ENCODE assay signal across 1 cellular context in genomic region chr5:119070828-119071572, GRCh38.
TF ChIP-seq lines count a peak whose summit lies in the region.

Gene DMXL1 (plus strand): TSS chr5:119071087. CDS start chr5:119071570, 483 bp downstream.

TF ChIP-seq in HepG2, 621 proteins besides CTCF, POLR2A, EP300 and RAD21 (continued from another document and continues in another):
- TF ChIP-seq IKZF5 (CRISPR knock-in tag; IDR thresholded peaks at IDR 0.05) = peak; percentile 43
- no peak for TF ChIP-seq ELF4 (CRISPR knock-in tag; IDR thresholded peaks at IDR 0.05; ENCODE audit: borderline replicate concordance)
- no peak for TF ChIP-seq ZNF597 (CRISPR knock-in tag; IDR thresholded peaks at IDR 0.05)
- no peak for TF ChIP-seq HOXA9 (CRISPR knock-in tag; IDR thresholded peaks at IDR 0.05; ENCODE audit: borderline replicate concordance)
- peak; percentile 74; the same call in 1 of the 2 replicates for TF ChIP-seq SMAD1 (CRISPR knock-in tag; IDR thresholded peaks at IDR 0.05; ENCODE audit: borderline replicate concordance, low read depth)
- no peak for TF ChIP-seq SETDB1 (CRISPR knock-in tag; IDR thresholded peaks at IDR 0.05; ENCODE audit: borderline replicate concordance)
- TF ChIP-seq SRF (IDR thresholded peaks at IDR 0.05; ENCODE audit: low read depth, low read length) = no peak
- TF ChIP-seq ZSCAN25 (CRISPR knock-in tag; IDR thresholded peaks at IDR 0.05) = peak; percentile 27; the same call in 1 of the 2 replicates
- TF ChIP-seq JARID2 (CRISPR knock-in tag; IDR thresholded peaks at IDR 0.05; ENCODE audit: insufficient replicate concordance) = no peak
- peak; percentile 81 for TF ChIP-seq ZNF18 (CRISPR knock-in tag; IDR thresholded peaks at IDR 0.05; ENCODE audit: insufficient replicate concordance)
- TF ChIP-seq PREB (CRISPR knock-in tag; IDR thresholded peaks at IDR 0.05) = no peak
- no peak for TF ChIP-seq ZNF142 (CRISPR knock-in tag; IDR thresholded peaks at IDR 0.05)
- peak; percentile 88; the same call in 1 of the 2 replicates for TF ChIP-seq ZMYM4 (CRISPR knock-in tag; IDR thresholded peaks at IDR 0.05)
- no peak for TF ChIP-seq FOXP1 (IDR thresholded peaks at IDR 0.05)
- no peak for TF ChIP-seq FOXP1 (CRISPR knock-in tag; IDR thresholded peaks at IDR 0.05)
- TF ChIP-seq ZNF160 (CRISPR knock-in tag; IDR thresholded peaks at IDR 0.05) = 0 out of 2 replicates have a peak, but pooled peaks have one; percentile 44
- peak; percentile 32; the same call in 1 of the 2 replicates for TF ChIP-seq ZNF430 (CRISPR knock-in tag; IDR thresholded peaks at IDR 0.05)
- TF ChIP-seq ZNF441 (CRISPR knock-in tag; IDR thresholded peaks at IDR 0.05; ENCODE audit: borderline replicate concordance) = no peak
- peak; percentile 59; the same call in 1 of the 2 replicates for TF ChIP-seq MED1 (CRISPR knock-in tag; IDR thresholded peaks at IDR 0.05)
- TF ChIP-seq NPAS2 (CRISPR knock-in tag; IDR thresholded peaks at IDR 0.05; ENCODE audit: borderline replicate concordance) = no peak
- no peak for TF ChIP-seq LRRFIP1 (CRISPR knock-in tag; conservative IDR thresholded peaks at IDR 0.05)
- TF ChIP-seq ATM (IDR thresholded peaks at IDR 0.05; ENCODE audit: borderline replicate concordance) = no peak
- TF ChIP-seq SMYD3 (CRISPR knock-in tag; IDR thresholded peaks at IDR 0.05) = no peak
- TF ChIP-seq MAZ (IDR thresholded peaks at IDR 0.05; ENCODE audit: borderline replicate concordance, low read depth, low read length) = peak; percentile 20; the same call in 1 of the 2 replicates
- TF ChIP-seq MAZ (CRISPR knock-in tag; IDR thresholded peaks at IDR 0.05; ENCODE audit: low read depth) = peak; percentile 47; the same call in 1 of the 2 replicates
- TF ChIP-seq ZNF552 (CRISPR knock-in tag; IDR thresholded peaks at IDR 0.05; ENCODE audit: borderline replicate concordance) = no peak
- no peak for TF ChIP-seq HCFC1 (IDR thresholded peaks at IDR 0.05; ENCODE audit: low read depth, low read length)
- no peak for TF ChIP-seq ZNF749 (CRISPR knock-in tag; IDR thresholded peaks at IDR 0.05; ENCODE audit: borderline replicate concordance)
- no peak for TF ChIP-seq PRPF4 (IDR thresholded peaks at IDR 0.05; ENCODE audit: low read depth, low read length, poor library complexity, severe bottlenecking)
- TF ChIP-seq ZNF577 (CRISPR knock-in tag; IDR thresholded peaks at IDR 0.05; ENCODE audit: borderline replicate concordance, low read depth) = no peak
- TF ChIP-seq REPIN1 (CRISPR knock-in tag; IDR thresholded peaks at IDR 0.05; ENCODE audit: borderline replicate concordance, low read depth) = peak; percentile 45; the same call in 1 of the 2 replicates
- peak; percentile 15; the same call in 1 of the 2 replicates for TF ChIP-seq ZHX1 (CRISPR knock-in tag; IDR thresholded peaks at IDR 0.05; ENCODE audit: low read depth)
- no peak for TF ChIP-seq POLR2AphosphoS2 (IDR thresholded peaks at IDR 0.05; ENCODE audit: low read depth, low read length)
- no peak for TF ChIP-seq JDP2 (CRISPR knock-in tag; IDR thresholded peaks at IDR 0.05; ENCODE audit: borderline replicate concordance)
- no peak for TF ChIP-seq CENPX (CRISPR knock-in tag; IDR thresholded peaks at IDR 0.05)
- TF ChIP-seq ZBTB7A (CRISPR knock-in tag; IDR thresholded peaks at IDR 0.05) = no peak
- TF ChIP-seq KLF12 (CRISPR knock-in tag; IDR thresholded peaks at IDR 0.05; ENCODE audit: borderline replicate concordance) = 0 out of 2 replicates have a peak, but pooled peaks have one; percentile 25
- TF ChIP-seq FIP1L1 (IDR thresholded peaks at IDR 0.05; ENCODE audit: borderline replicate concordance, insufficient read depth, low read depth, low read length) = no peak
- TF ChIP-seq ZBTB37 (CRISPR knock-in tag; IDR thresholded peaks at IDR 0.05) = no peak
- TF ChIP-seq ZNF256 (CRISPR knock-in tag; conservative IDR thresholded peaks at IDR 0.05) = no peak
- TF ChIP-seq FOXO4 (CRISPR knock-in tag; conservative IDR thresholded peaks at IDR 0.05) = no peak
- TF ChIP-seq CENPBD1 (CRISPR knock-in tag; IDR thresholded peaks at IDR 0.05; ENCODE audit: borderline replicate concordance, low read depth) = no peak
- TF ChIP-seq NR2F1 (CRISPR knock-in tag; IDR thresholded peaks at IDR 0.05) = 0 out of 4 replicates have a peak, but pooled peaks of 1 of the 2 experiments have one; percentile 8
